In genomic region chr2:11540148-11540995, GRCh38 we compare ENCODE assay signal across 12 cellular contexts. TPM values are rescaled to one million over a fixed set of nuclear protein-coding genes. Genes with fewer than 3 reads are reported as not detected.
A peak's percentile ranks its signal among the peaks of the same experiment; 100 is the strongest.
DNase-seq lines count a peak whose midpoint lies in the region; ATAC-seq and TF ChIP-seq lines count a peak whose summit lies in the region.
"Had no signal": no experiment of that assay in that cellular context is flagged by ENCODE, and none has a peak within 500 bp of the region (broad histone marks: within the 10 kb centered on the region; RNA-seq: fewer than 3 reads in every experiment).

No MANE protein-coding gene starts in this region.

- POLR2A ChIA-PET in RWPE1 (lab: Yijun Ruan, JAX; ENCODE audit: low non-redundant PET) = no interaction called here

- H3K36me3 Mint-ChIP-seq in endothelial cell (ENCODE audit: low read depth, unreplicated experiment) (no peaks in the 10 kb centered on the region), osteocyte (ENCODE audit: unreplicated experiment) (no peaks in the 10 kb centered on the region)

- no peaks in the 10 kb centered on the region for H3K9me3 Mint-ChIP-seq in endothelial cell (ENCODE audit: unreplicated experiment)
- no peaks in the 10 kb centered on the region for H3K9me3 Mint-ChIP-seq in osteocyte (ENCODE audit: unreplicated experiment)
- H3K9me3 Mint-ChIP-seq: stimulated activated naive CD8-positive, alpha-beta T cell treated with anti-CD3 and anti-CD28 coated beads, Interleukin-15, amount 100 ng/mL, for 72 hours had no signal

- no peak overlapping the region for H3K27ac ChIP-seq in RWPE1
- H3K27ac ChIP-seq: BLaER1 treated with 17β-estradiol and CSF1 and Interleukin-3, amounts not matched to agents 10 nM and 100 nM; neutrophil had no signal

- ATAC-seq in HG03139 (IDR thresholded peaks at IDR 0.05; ENCODE audit: unreplicated experiment) = no peak
- ATAC-seq: HCT116 had no signal

- H3K4me3 Mint-ChIP-seq in endothelial cell (ENCODE audit: unreplicated experiment) = peak overlapping the region; percentile 10
- no peak overlapping the region for H3K4me3 Mint-ChIP-seq in osteocyte (ENCODE audit: unreplicated experiment)
- H3K4me3 Mint-ChIP-seq: stimulated activated naive CD8-positive, alpha-beta T cell treated with anti-CD3 and anti-CD28 coated beads, Interleukin-15, amount 100 ng/mL, for 72 hours had no signal

- no peak overlapping the region for H3K27ac Mint-ChIP-seq in endothelial cell (ENCODE audit: unreplicated experiment)
- H3K27ac Mint-ChIP-seq in osteocyte (ENCODE audit: unreplicated experiment) = no peak overlapping the region

- H3K27me3 Mint-ChIP-seq in endothelial cell (ENCODE audit: unreplicated experiment) (peaks cover 10% of the 10 kb centered on the region), osteocyte (ENCODE audit: unreplicated experiment) (peaks cover 63% of the 10 kb centered on the region)

- DNase-seq in DMS79 (lab: John Stamatoyannopoulos, UW) = peak; percentile 98
- peak; percentile 15 for DNase-seq in NCI-H2107 (lab: John Stamatoyannopoulos, UW)
- no peak for DNase-seq in endothelial cell (ENCODE audit: low spot score)
- peak; percentile 40 for DNase-seq in osteocyte (ENCODE audit: extremely low spot score, unreplicated experiment)
- no peak for DNase-seq in cerebellar cortex (ENCODE audit: low spot score)
- DNase-seq in HUDEP-2 (lab: John Stamatoyannopoulos, UW; ENCODE audit: unreplicated experiment in 76 of 76) = no peak
- no peak for DNase-seq in RWPE1 (ENCODE audit: low spot score)
- DNase-seq: stimulated activated naive CD8-positive, alpha-beta T cell treated with anti-CD3 and anti-CD28 coated beads, Interleukin-15, amount 100 ng/mL, for 72 hours had no signal

- peaks cover 27% of the 10 kb centered on the region for H3K4me1 Mint-ChIP-seq in endothelial cell (ENCODE audit: unreplicated experiment)
- H3K4me1 Mint-ChIP-seq in osteocyte (ENCODE audit: unreplicated experiment) = no peaks in the 10 kb centered on the region
- H3K4me1 Mint-ChIP-seq: stimulated activated naive CD8-positive, alpha-beta T cell treated with anti-CD3 and anti-CD28 coated beads, Interleukin-15, amount 100 ng/mL, for 72 hours had no signal

- CTCF ChIA-PET in RWPE1 (lab: Yijun Ruan, JAX) = no interaction called here

- TF ChIP-seq CTCF in endothelial cell (IDR thresholded peaks at IDR 0.05; ENCODE audit: unreplicated experiment) (no peak), osteocyte (IDR thresholded peaks at IDR 0.05) (no peak), RWPE1 (conservative IDR thresholded peaks at IDR 0.05; ENCODE audit: low read depth) (no peak)

RNA-seq across cellular contexts. Expression of gene GREB1, which starts 6.5 kb away (rescaled TPM):
- total RNA-seq in endothelial cell (ENCODE audit: unreplicated experiment) (35.9 TPM), osteocyte (0.54 and 0.55 TPM in 2 replicates)

Comparison
In these comparisons a context has a peak if more than half of its experiments do, and no peak if none do; other contexts are left out.
1. DNase-seq: peak in DMS79 (single experiment), NCI-H2107 (single experiment) and osteocyte (single experiment); none in endothelial cell (single experiment), cerebellar cortex (single experiment), HUDEP-2 (0 of 76) and RWPE1 (single experiment).
2. RNA of gene GREB1, which starts 6.5 kb away (total RNA-seq): 35.9 TPM in endothelial cell (single experiment); 0.54 to 0.55 TPM in osteocyte; every median in the first group is over 10 times any median in the second.